ENCODE assay signal across 8 cellular contexts in genomic region chr7:37352974-37353948, GRCh38.
DNase-seq lines count a peak whose midpoint lies in the region; ATAC-seq, FAIRE-seq and TF ChIP-seq lines count a peak whose summit lies in the region.

No MANE protein-coding gene starts in this region.

- intact Hi-C loops in uterus (cut with DNase I; ENCODE audit: low total_unique reads) = no loop called here

- H3K27me3 ChIP-seq in small intestine (ENCODE audit: control insufficient read depth in 2 of 2, insufficient read depth in 2 of 2, low read length in 2 of 2) = no peaks in the 10 kb centered on the region
- no peaks in the 10 kb centered on the region for H3K27me3 ChIP-seq in uterus
- H3K27me3 ChIP-seq in osteoblast (ENCODE audit: insufficient read depth, low read length) = no peaks in the 10 kb centered on the region

- no peak overlapping the region for H2AFZ ChIP-seq in osteoblast (ENCODE audit: low read length)

- H3K9me3 Mint-ChIP-seq in IgD-negative memory B cell = no peaks in the 10 kb centered on the region

- ATAC-seq in GM21528 (IDR thresholded peaks at IDR 0.05; ENCODE audit: low FRiP score, unreplicated experiment) = peak; percentile 64

- no peaks in the 10 kb centered on the region for H3K27me3 Mint-ChIP-seq in IgD-negative memory B cell

- H3K4me1 Mint-ChIP-seq in IgD-negative memory B cell = peaks cover 39 to 59% (median 54%) of the 10 kb centered on the region in 3 donors

- H3K4me1 ChIP-seq in small intestine (ENCODE audit: control insufficient read depth in 2 of 2, insufficient read depth in 1 of 2, low read depth in 1 of 2, low read length in 1 of 2) (peaks cover 0 to 8% of the 10 kb centered on the region in 2 donors), uterus (no peaks in the 10 kb centered on the region), osteoblast (ENCODE audit: insufficient read depth, low read length) (no peaks in the 10 kb centered on the region)

- peak overlapping the region; percentile 73 to 93 (median 82) for H3K27ac Mint-ChIP-seq in IgD-negative memory B cell

- no peak overlapping the region for H3K4me2 ChIP-seq in osteoblast (ENCODE audit: insufficient read depth, low read length)

- H3K79me2 ChIP-seq in osteoblast (ENCODE audit: insufficient read depth, low read length) = no peaks in the 10 kb centered on the region

- H3K36me3 ChIP-seq in small intestine (ENCODE audit: control insufficient read depth in 2 of 2, insufficient read depth in 2 of 2, low read length in 2 of 2) (no peaks in the 10 kb centered on the region), uterus (no peaks in the 10 kb centered on the region), osteoblast (ENCODE audit: insufficient read depth, low read length) (no peaks in the 10 kb centered on the region)

- H4K20me1 ChIP-seq in osteoblast (ENCODE audit: insufficient read depth, low read length) = no peaks in the 10 kb centered on the region

- H3K4me3 Mint-ChIP-seq in IgD-negative memory B cell = peak overlapping the region; percentile 90 to 97 (median 93)

- WGBS in small intestine, 3 donors = 58 to 78% (median 69%) methylated on average over 32 of the region's 32 CpGs

- H3K9me3 ChIP-seq in small intestine (ENCODE audit: control insufficient read depth, low read depth) (no peaks in the 10 kb centered on the region), uterus (no peaks in the 10 kb centered on the region), osteoblast (ENCODE audit: low read depth, low read length) (peaks cover 3% of the 10 kb centered on the region)

- H3K27ac ChIP-seq in small intestine (ENCODE audit: low read depth in 1 of 2, low read length in 1 of 2) = peak overlapping the region in 1 of 2 donors; percentile 82
- H3K27ac ChIP-seq in uterus = peak overlapping the region in 1 of 2 donors; percentile 72
- H3K27ac ChIP-seq in osteoblast (ENCODE audit: low read depth, low read length) = no peak overlapping the region

- TF ChIP-seq POLR2A in uterus (IDR thresholded peaks at IDR 0.05) = no peak

- DNase-seq in GM12865 (ENCODE audit: low read depth) (peak; percentile 83), small intestine (peak; percentile 49), uterus (no peak), osteoblast (ENCODE audit: insufficient read length, low spot score, missing footprints) (no peak)
- DNase-seq in activated CD4-positive, CD25-positive, alpha-beta regulatory T cell (lab: John Stamatoyannopoulos, UW) = peak; percentile 25 to 46 (median 36)
- DNase-seq in effector CD4-positive, alpha-beta T cell = peak; percentile 67

- no peaks in the 10 kb centered on the region for H3K36me3 Mint-ChIP-seq in IgD-negative memory B cell

- TF ChIP-seq CTCF in GM12865 (IDR thresholded peaks at IDR 0.05; ENCODE audit: insufficient read depth, low read depth, low read length, missing control alignments) (peak; percentile 94), uterus (IDR thresholded peaks at IDR 0.05) (no peak), osteoblast (IDR thresholded peaks at IDR 0.05; ENCODE audit: extremely low read depth, low read depth, low read length) (no peak)

- FAIRE-seq in small intestine (lab: Jason Lieb, UNC) = no peak

- H3K4me3 ChIP-seq in GM12865 (ENCODE audit: low read depth, low read length) = peak overlapping the region; percentile 69
- H3K4me3 ChIP-seq in small intestine (ENCODE audit: low read depth in 1 of 2, low read length in 2 of 2) = peak overlapping the region in 1 of 2 donors; percentile 23
- H3K4me3 ChIP-seq in uterus = no peak overlapping the region
- no peak overlapping the region for H3K4me3 ChIP-seq in osteoblast (ENCODE audit: insufficient read depth, low read length)

Comparison
In these comparisons a context has a peak if more than half of its experiments do, and no peak if none do; other contexts are left out.
1. DNase-seq: peak in GM12865 (single experiment), activated CD4-positive, CD25-positive, alpha-beta regulatory T cell (4 of 4), effector CD4-positive, alpha-beta T cell (single experiment) and small intestine (single experiment); none in uterus (0 of 2) and osteoblast (single experiment).